ENCODE assay signal across 9 cellular contexts in genomic region chr6:26088344-26088743, GRCh38. TPM values are rescaled to one million over a fixed set of nuclear protein-coding genes. Genes with fewer than 3 reads are reported as not detected.
DNase-seq lines count a peak whose midpoint lies in the region; ATAC-seq and TF ChIP-seq lines count a peak whose summit lies in the region.
"Had no signal": no experiment of that assay in that cellular context is flagged by ENCODE, and none has a peak within 500 bp of the region (broad histone marks: within the 10 kb centered on the region; RNA-seq: fewer than 3 reads in every experiment).

No MANE protein-coding gene starts in this region.

- no peaks in the 10 kb centered on the region for H3K36me3 ChIP-seq in upper lobe of right lung

- no peaks in the 10 kb centered on the region for H3K27me3 Mint-ChIP-seq in activated T-cell treated with anti-CD3 and anti-CD28 coated beads, Interleukin-2, amount 50 U/mL, for 72 hours (ENCODE audit: low read depth)
- no peaks in the 10 kb centered on the region for H3K27me3 Mint-ChIP-seq in central memory CD8-positive, alpha-beta T cell
- no peaks in the 10 kb centered on the region for H3K27me3 Mint-ChIP-seq in memory B cell

- H3K9me3 ChIP-seq in upper lobe of right lung, result no peaks in the 10 kb centered on the region

- intact Hi-C loops in upper lobe of right lung (cut with DNase I), result no loop called here

- H3K36me3 Mint-ChIP-seq in activated T-cell treated with anti-CD3 and anti-CD28 coated beads, Interleukin-2, amount 50 U/mL, for 72 hours (ENCODE audit: insufficient read depth in 2 of 2), result no peaks in the 10 kb centered on the region
- H3K36me3 Mint-ChIP-seq in central memory CD8-positive, alpha-beta T cell (ENCODE audit: insufficient read depth), result peaks cover 1% of the 10 kb centered on the region
- H3K36me3 Mint-ChIP-seq in memory B cell, result peaks cover 11% of the 10 kb centered on the region

- H3K4me1 Mint-ChIP-seq in activated T-cell treated with anti-CD3 and anti-CD28 coated beads, Interleukin-2, amount 50 U/mL, for 72 hours (ENCODE audit: low read depth), result peaks cover 33% of the 10 kb centered on the region
- peaks cover 38% of the 10 kb centered on the region for H3K4me1 Mint-ChIP-seq in central memory CD8-positive, alpha-beta T cell
- peaks cover 40% of the 10 kb centered on the region for H3K4me1 Mint-ChIP-seq in memory B cell

- no peaks in the 10 kb centered on the region for H3K27me3 ChIP-seq in upper lobe of right lung

- H3K27ac ChIP-seq in upper lobe of right lung, result peak overlapping the region; percentile 91
- H3K27ac ChIP-seq: VCaP had no signal

- ATAC-seq in activated T-cell treated with anti-CD3 and anti-CD28 coated beads, Interleukin-2, amount 50 U/mL, for 72 hours (replicated peaks in 1 of 2), result no peak
- no peak for ATAC-seq in central memory CD8-positive, alpha-beta T cell (replicated peaks; ENCODE audit: extremely low read depth, poor library complexity, severe bottlenecking)
- ATAC-seq in memory B cell (ENCODE audit: low read depth) (no peak), upper lobe of right lung (no peak), HG03039 (IDR thresholded peaks at IDR 0.05; ENCODE audit: unreplicated experiment) (no peak)
- ATAC-seq in activated CD4-positive, CD25-positive, alpha-beta regulatory T cell treated with anti-CD3 and anti-CD28 coated beads, Interleukin-2, amount 50 U/mL, for 24 hours, result no peak

- no peak for DNase-seq in activated T-cell treated with anti-CD3 and anti-CD28 coated beads, Interleukin-2, amount 50 U/mL, for 72 hours
- no peak for DNase-seq in activated T-cell treated with anti-CD3 and anti-CD28 coated beads, Interleukin-2, amount 50 U/mL, for 1 hour
- DNase-seq in central memory CD8-positive, alpha-beta T cell (ENCODE audit: low spot score in 2 of 2), result no peak
- no peak for DNase-seq in memory B cell (ENCODE audit: low spot score in 2 of 2)
- no peak for DNase-seq in upper lobe of right lung
- DNase-seq in DMS 273 treated with DMSO at 0.1 percent for 48 hours (lab: John Stamatoyannopoulos, UW), result no peak

- H3K9me3 Mint-ChIP-seq in activated T-cell treated with anti-CD3 and anti-CD28 coated beads, Interleukin-2, amount 50 U/mL, for 72 hours, result no peaks in the 10 kb centered on the region
- no peaks in the 10 kb centered on the region for H3K9me3 Mint-ChIP-seq in central memory CD8-positive, alpha-beta T cell
- H3K9me3 Mint-ChIP-seq in memory B cell, result peaks cover 6% of the 10 kb centered on the region

- peaks cover 10% of the 10 kb centered on the region for H3K4me1 ChIP-seq in upper lobe of right lung

- TF ChIP-seq CTCF in upper lobe of right lung (IDR thresholded peaks at IDR 0.05), result no peak

- peak overlapping the region; percentile 16 for H3K27ac Mint-ChIP-seq in activated T-cell treated with anti-CD3 and anti-CD28 coated beads, Interleukin-2, amount 50 U/mL, for 72 hours
- peak overlapping the region; percentile 27 for H3K27ac Mint-ChIP-seq in central memory CD8-positive, alpha-beta T cell (ENCODE audit: low read depth)
- H3K27ac Mint-ChIP-seq in memory B cell, result peak overlapping the region; percentile 94

- peak overlapping the region; percentile 74 for H3K4me3 ChIP-seq in upper lobe of right lung

- peak overlapping the region; percentile 82 to 92 for H3K4me3 Mint-ChIP-seq in activated T-cell treated with anti-CD3 and anti-CD28 coated beads, Interleukin-2, amount 50 U/mL, for 72 hours
- H3K4me3 Mint-ChIP-seq in central memory CD8-positive, alpha-beta T cell, result peak overlapping the region; percentile 88
- peak overlapping the region; percentile 95 for H3K4me3 Mint-ChIP-seq in memory B cell

RNA-seq across cellular contexts. Expression of gene HFE, which starts 1.1 kb away (rescaled TPM):
- total RNA-seq in activated T-cell treated with anti-CD3 and anti-CD28 coated beads, Interleukin-2, amount 50 U/mL, for 72 hours, result 1 to 10 TPM; 1.3 to 1.9 TPM
- 9.2 TPM for total RNA-seq in upper lobe of right lung

Comparison
In these comparisons a context has a peak if more than half of its experiments do, and no peak if none do; other contexts are left out.
1. H3K27ac Mint-ChIP-seq: peak in every context shown above with its lines; median percentile 94 in memory B cell; 27 in central memory CD8-positive, alpha-beta T cell; 16 in activated T-cell treated with anti-CD3 and anti-CD28 coated beads, Interleukin-2, amount 50 U/mL, for 72 hours.